In the genomic region with DNA sequence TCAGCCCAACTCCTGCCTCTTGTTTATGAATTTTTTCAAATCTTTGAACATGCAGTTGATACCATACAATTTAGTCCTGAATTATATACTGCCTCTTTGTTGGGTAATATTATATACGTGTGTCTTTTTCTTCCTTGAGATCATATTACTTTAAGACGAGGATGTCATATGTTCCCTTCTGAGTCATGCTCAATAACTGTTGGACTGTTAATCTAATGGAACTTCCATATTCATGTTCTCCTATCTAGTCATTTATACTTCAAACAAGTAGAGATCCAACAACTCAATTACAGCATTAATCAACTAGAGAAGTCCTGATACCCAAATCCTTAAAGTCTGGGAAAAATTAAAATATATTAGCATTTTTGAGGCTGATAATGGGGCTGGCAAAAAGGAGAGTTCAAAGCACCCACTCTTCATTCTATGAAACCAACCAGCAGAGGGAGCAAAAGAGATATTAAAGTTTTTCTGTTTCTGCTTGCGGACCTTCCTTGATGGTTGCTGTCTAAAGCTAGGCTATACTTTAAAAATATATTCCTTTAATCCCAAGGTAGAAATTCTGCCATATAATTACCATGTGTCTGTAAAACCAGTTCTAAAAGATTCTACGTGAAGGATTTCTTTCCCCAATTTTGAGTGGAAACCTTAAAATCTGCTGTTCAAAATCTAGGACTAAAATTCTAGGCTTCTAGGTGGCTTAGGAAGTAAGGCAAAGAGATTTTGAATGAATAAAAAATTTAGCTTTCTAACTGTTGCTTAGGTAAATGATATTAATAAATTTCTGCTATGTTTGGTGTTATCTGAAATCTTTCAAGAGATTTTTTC, we compare ENCODE assay signal across 9 cellular contexts.
A peak's percentile ranks its signal among the peaks of the same experiment; 100 is the strongest.
DNase-seq lines count a peak whose midpoint lies in the region; ATAC-seq, FAIRE-seq and TF ChIP-seq lines count a peak whose summit lies in the region.
"Had no signal": no experiment of that assay in that cellular context is flagged by ENCODE, and none has a peak within 500 bp of the region (broad histone marks: within the 10 kb centered on the region; RNA-seq: fewer than 3 reads in every experiment).

No MANE protein-coding gene starts in this region.

- no peaks in the 10 kb centered on the region for H3K36me3 ChIP-seq in liver (ENCODE audit: control insufficient read depth in 4 of 4, insufficient read depth in 3 of 4, low read depth in 1 of 4, low read length in 3 of 4)

- 17% methylated on average over 4 of the region's 4 CpGs for WGBS in liver

- peak; percentile 79 to 86 for TF ChIP-seq RAD21 in liver (IDR thresholded peaks at IDR 0.05)

- H3K4me1 Mint-ChIP-seq in brain, result peaks cover 11% of the 10 kb centered on the region

- TF ChIP-seq CTCF in D721Med (IDR thresholded peaks at IDR 0.05; ENCODE audit: insufficient read depth, missing control alignments), result peak; percentile 53
- TF ChIP-seq CTCF in brain (conservative IDR thresholded peaks at IDR 0.05), result peak; percentile 61 to 79
- TF ChIP-seq CTCF in liver (IDR thresholded peaks at IDR 0.05; ENCODE audit: low read depth, low read length, missing input control), result peak; percentile 57
- TF ChIP-seq CTCF in omental fat pad (IDR thresholded peaks at IDR 0.05), result no peak

- no peak overlapping the region for H3K27ac Mint-ChIP-seq in brain
- H3K27ac Mint-ChIP-seq: T-helper 1 cell treated with Interleukin-12 subunit alpha and Interleukin-12 subunit beta and Interleukin-4 antibody, amounts not matched to agents 30 μg/mL and 1 μg/mL, for 36 hours had no signal

- peaks cover 10% of the 10 kb centered on the region for H3K27me3 Mint-ChIP-seq in brain

- H3K4me1 ChIP-seq in liver (ENCODE audit: control insufficient read depth in 4 of 4, insufficient read depth in 4 of 4, low read length in 3 of 4), result peaks cover 0 to 6% (median 3%) of the 10 kb centered on the region in 4 donors

- ATAC-seq in GM21529 (IDR thresholded peaks at IDR 0.05; ENCODE audit: unreplicated experiment), result peak; percentile 75
- no peak for ATAC-seq in omental fat pad (ENCODE audit: low FRiP score)
- no peak for ATAC-seq in HG02973 (IDR thresholded peaks at IDR 0.05; ENCODE audit: unreplicated experiment)

- H3K27me3 ChIP-seq in liver (ENCODE audit: control insufficient read depth in 4 of 4, insufficient read depth in 4 of 4, low read length in 3 of 4), result no peaks in the 10 kb centered on the region

- H3K4me3 Mint-ChIP-seq in brain, result no peak overlapping the region
- H3K4me3 Mint-ChIP-seq: T-helper 1 cell treated with Interleukin-12 subunit alpha and Interleukin-12 subunit beta and Interleukin-4 antibody, amounts not matched to agents 30 μg/mL and 1 μg/mL, for 36 hours had no signal

- H3K9me3 Mint-ChIP-seq in brain, result peaks cover 0 to 2% (median 0%) of the 10 kb centered on the region in 5 experiments
- H3K9me3 Mint-ChIP-seq: T-helper 1 cell treated with Interleukin-12 subunit alpha and Interleukin-12 subunit beta and Interleukin-4 antibody, amounts not matched to agents 30 μg/mL and 1 μg/mL, for 36 hours had no signal

- DNase-seq in D721Med (ENCODE audit: insufficient read length, low spot score) (no peak), NCI-H2171 treated with DMSO at 0.1 percent for 48 hours (lab: John Stamatoyannopoulos, UW) (peak; percentile 58), omental fat pad (ENCODE audit: low spot score) (no peak), NCI-H128 (lab: John Stamatoyannopoulos, UW; ENCODE audit: unreplicated experiment) (no peak)

- H3K4me3 ChIP-seq in liver (ENCODE audit: low read depth in 1 of 3, low read length in 3 of 3), result no peak overlapping the region

- H3K9ac ChIP-seq in liver (ENCODE audit: low read depth in 1 of 2, low read length in 2 of 2), result no peak overlapping the region

- no peaks in the 10 kb centered on the region for H3K9me3 ChIP-seq in liver (ENCODE audit: control insufficient read depth in 4 of 4, low read length in 3 of 4)

- no peaks in the 10 kb centered on the region for H3K36me3 Mint-ChIP-seq in brain

- no peak for FAIRE-seq in D721Med (lab: Jason Lieb, UNC)

- H3K27ac ChIP-seq in liver (ENCODE audit: low read depth in 1 of 2, low read length in 2 of 2), result no peak overlapping the region

TF ChIP-seq in liver, 16 proteins besides CTCF, POLR2A, EP300 and RAD21:
- TF ChIP-seq RXRA (IDR thresholded peaks at IDR 0.05), result peak in 1 of 2 donors; percentile 6
- TF ChIP-seq YY1 (IDR thresholded peaks at IDR 0.05), result no peak
- no peak for TF ChIP-seq ZBTB33 (IDR thresholded peaks at IDR 0.05)

Comparison
In these comparisons a context has a peak if more than half of its experiments do, and no peak if none do; other contexts are left out.
1. CTCF ChIP-seq: peak in D721Med (single experiment), brain (2 of 2) and liver (single experiment); none in omental fat pad (0 of 3).